Comparison of ENCODE assay signal across 34 cellular contexts in genomic region chr3:13660042-13660874, GRCh38.
"Had no signal": no experiment of that assay in that cellular context is flagged by ENCODE, and none has a peak within 500 bp of the region (broad histone marks: within the 10 kb centered on the region; RNA-seq: fewer than 3 reads in every experiment).

No MANE protein-coding gene starts in this region.

- H3K4me1 Mint-ChIP-seq: activated CD4-positive, alpha-beta T cell treated with anti-CD3 and anti-CD28 coated beads, Interleukin-2, amount 10 ng/mL, durations not matched to agents 24 days and 14 days; endodermal cell had no signal

- H3K27ac ChIP-seq: ascending aorta, brain microvascular endothelial cell, coronary artery, dorsolateral prefrontal cortex, WERI-Rb-1 had no signal

- ATAC-seq: activated CD4-positive, alpha-beta T cell treated with anti-CD3 and anti-CD28 coated beads for 36 hours; activated CD8-positive, alpha-beta memory T cell treated with anti-CD3 and anti-CD28 coated beads, Interleukin-2, amount 10 ng/mL, durations not matched to agents 7 days and 5 days; activated CD8-positive, alpha-beta T cell treated with anti-CD3 and anti-CD28 coated beads, Interleukin-2, amount 10 ng/mL, durations not matched to agents 7 days and 5 days; activated naive CD4-positive, alpha-beta T cell treated with anti-CD3 and anti-CD28 coated beads, Interleukin-2, amount 50 U/mL, for 72 hours; activated T-cell treated with anti-CD3 and anti-CD28 coated beads, Interleukin-2, amount 50 U/mL, for 72 hours; esophagus mucosa; T-cell had no signal

- FAIRE-seq: bronchial epithelial cell, frontal cortex had no signal

- H3K4me3 Mint-ChIP-seq: activated CD4-positive, alpha-beta memory T cell treated with anti-CD3 and anti-CD28 coated beads for 36 hours; activated CD4-positive, alpha-beta T cell treated with anti-CD3 and anti-CD28 coated beads for 36 hours; activated CD4-positive, alpha-beta T cell treated with anti-CD3 and anti-CD28 coated beads, Interleukin-2, amount 10 ng/mL, durations not matched to agents 24 days and 14 days; activated CD8-positive, alpha-beta memory T cell treated with anti-CD3 and anti-CD28 coated beads, Interleukin-2, amount 10 ng/mL, durations not matched to agents 7 days and 5 days; activated CD8-positive, alpha-beta T cell treated with anti-CD3 and anti-CD28 coated beads, Interleukin-2, amount 10 ng/mL, durations not matched to agents 7 days and 5 days; activated naive CD4-positive, alpha-beta T cell treated with anti-CD3 and anti-CD28 coated beads, Interleukin-2, amount 10 ng/mL, durations not matched to agents 7 days and 5 days; activated naive CD8-positive, alpha-beta T cell treated with anti-CD3 and anti-CD28 coated beads, Interleukin-2, amount 10 ng/mL, durations not matched to agents 7 days and 5 days; activated T-cell treated with anti-CD3 and anti-CD28 coated beads, Interleukin-2, amount 50 U/mL, for 24 hours; activated T-cell treated with anti-CD3 and anti-CD28 coated beads, Interleukin-2, amount 50 U/mL, for 72 hours; central memory CD8-positive, alpha-beta T cell; dendritic cell treated with granulocyte-macrophage colony-stimulating factor and Interleukin-4, amounts not matched to agents 40 ng/mL and 50 ng/mL, for 4 days; endodermal cell; T-cell; T-helper 1 cell treated with Interleukin-12 subunit alpha and Interleukin-12 subunit beta and Interleukin-4 antibody, amounts not matched to agents 30 μg/mL and 1 μg/mL, for 36 hours; T-helper 2 cell treated with Interferon-gamma antibody and Interleukin-4, amounts not matched to agents 5 μg/mL and 100 μg/mL, for 36 hours had no signal

- H3K36me3 ChIP-seq: ascending aorta, brain microvascular endothelial cell, WERI-Rb-1 had no signal

- H3K4me1 ChIP-seq: ascending aorta had no signal

- H3K9me3 ChIP-seq: ascending aorta had no signal

- H3K9me3 Mint-ChIP-seq: activated CD4-positive, alpha-beta memory T cell treated with anti-CD3 and anti-CD28 coated beads for 36 hours; activated CD4-positive, alpha-beta T cell treated with anti-CD3 and anti-CD28 coated beads, Interleukin-2, amount 10 ng/mL, durations not matched to agents 24 days and 14 days; activated naive CD4-positive, alpha-beta T cell treated with anti-CD3 and anti-CD28 coated beads, Interleukin-2, amount 50 U/mL, for 72 hours; activated naive CD8-positive, alpha-beta T cell treated with anti-CD3 and anti-CD28 coated beads, Interleukin-2, amount 10 ng/mL, durations not matched to agents 7 days and 5 days; activated T-cell treated with anti-CD3 and anti-CD28 coated beads, Interleukin-2, amount 50 U/mL, for 24 hours; activated T-cell treated with anti-CD3 and anti-CD28 coated beads, Interleukin-2, amount 50 U/mL, for 72 hours; central memory CD8-positive, alpha-beta T cell; dendritic cell treated with granulocyte-macrophage colony-stimulating factor and Interleukin-4, amounts not matched to agents 40 ng/mL and 50 ng/mL, for 4 days; endodermal cell; T-cell; T-helper 1 cell treated with Interleukin-12 subunit alpha and Interleukin-12 subunit beta and Interleukin-4 antibody, amounts not matched to agents 30 μg/mL and 1 μg/mL, for 36 hours; T-helper 2 cell treated with Interferon-gamma antibody and Interleukin-4, amounts not matched to agents 5 μg/mL and 100 μg/mL, for 36 hours had no signal

- H3K27ac Mint-ChIP-seq: activated CD4-positive, alpha-beta memory T cell treated with anti-CD3 and anti-CD28 coated beads for 36 hours; activated CD4-positive, alpha-beta T cell treated with anti-CD3 and anti-CD28 coated beads for 36 hours; activated CD4-positive, alpha-beta T cell treated with anti-CD3 and anti-CD28 coated beads, Interleukin-2, amount 10 ng/mL, durations not matched to agents 24 days and 14 days; activated CD8-positive, alpha-beta memory T cell treated with anti-CD3 and anti-CD28 coated beads, Interleukin-2, amount 10 ng/mL, durations not matched to agents 7 days and 5 days; activated CD8-positive, alpha-beta T cell treated with anti-CD3 and anti-CD28 coated beads, Interleukin-2, amount 10 ng/mL, durations not matched to agents 7 days and 5 days; activated naive CD4-positive, alpha-beta T cell treated with anti-CD3 and anti-CD28 coated beads, Interleukin-2, amount 50 U/mL, for 72 hours; activated naive CD8-positive, alpha-beta T cell treated with anti-CD3 and anti-CD28 coated beads, Interleukin-2, amount 10 ng/mL, durations not matched to agents 7 days and 5 days; activated T-cell treated with anti-CD3 and anti-CD28 coated beads, Interleukin-2, amount 50 U/mL, for 24 hours; activated T-cell treated with anti-CD3 and anti-CD28 coated beads, Interleukin-2, amount 50 U/mL, for 72 hours; dendritic cell treated with granulocyte-macrophage colony-stimulating factor and Interleukin-4, amounts not matched to agents 40 ng/mL and 50 ng/mL, for 4 days; endodermal cell; T-cell; T-helper 1 cell treated with Interleukin-12 subunit alpha and Interleukin-12 subunit beta and Interleukin-4 antibody, amounts not matched to agents 30 μg/mL and 1 μg/mL, for 36 hours; T-helper 2 cell treated with Interferon-gamma antibody and Interleukin-4, amounts not matched to agents 5 μg/mL and 100 μg/mL, for 36 hours had no signal

- H3K4me3 ChIP-seq: ascending aorta, coronary artery, dorsolateral prefrontal cortex had no signal

- H3K36me3 Mint-ChIP-seq: activated CD4-positive, alpha-beta memory T cell treated with anti-CD3 and anti-CD28 coated beads for 36 hours; activated CD8-positive, alpha-beta memory T cell treated with anti-CD3 and anti-CD28 coated beads, Interleukin-2, amount 10 ng/mL, durations not matched to agents 7 days and 5 days; activated naive CD4-positive, alpha-beta T cell treated with anti-CD3 and anti-CD28 coated beads, Interleukin-2, amount 10 ng/mL, durations not matched to agents 7 days and 5 days; activated naive CD4-positive, alpha-beta T cell treated with anti-CD3 and anti-CD28 coated beads, Interleukin-2, amount 50 U/mL, for 72 hours; activated naive CD8-positive, alpha-beta T cell treated with anti-CD3 and anti-CD28 coated beads, Interleukin-2, amount 10 ng/mL, durations not matched to agents 7 days and 5 days; T-cell had no signal

- DNase-seq: activated CD4-positive, alpha-beta memory T cell treated with anti-CD3 and anti-CD28 coated beads for 36 hours; activated CD4-positive, alpha-beta T cell treated with anti-CD3 and anti-CD28 coated beads for 36 hours; activated CD4-positive, alpha-beta T cell treated with anti-CD3 and anti-CD28 coated beads, Interleukin-2, amount 10 ng/mL, durations not matched to agents 24 days and 14 days; activated CD4-positive, CD25-positive, alpha-beta regulatory T cell; activated CD4-positive, CD25-positive, alpha-beta regulatory T cell treated with anti-CD3 and anti-CD28 coated beads, Interleukin-2, amount 50 U/mL, for 72 hours; activated CD8-positive, alpha-beta memory T cell treated with anti-CD3 and anti-CD28 coated beads, Interleukin-2, amount 10 ng/mL, durations not matched to agents 7 days and 5 days; activated CD8-positive, alpha-beta memory T cell treated with anti-CD3 and anti-CD28 coated beads, Interleukin-2, amount 50 U/mL, for 4 hours; activated CD8-positive, alpha-beta T cell treated with anti-CD3 and anti-CD28 coated beads, Interleukin-2, amount 10 ng/mL, durations not matched to agents 7 days and 5 days; activated gamma-delta T cell; activated naive CD4-positive, alpha-beta T cell; activated naive CD4-positive, alpha-beta T cell treated with anti-CD3 and anti-CD28 coated beads, Interleukin-2, amount 10 ng/mL, durations not matched to agents 7 days and 5 days; activated naive CD8-positive, alpha-beta T cell treated with anti-CD3 and anti-CD28 coated beads, Interleukin-2, amount 10 ng/mL, durations not matched to agents 7 days and 5 days; activated T-cell treated with anti-CD3 and anti-CD28 coated beads for 4 hours; activated T-cell treated with anti-CD3 and anti-CD28 coated beads, Interleukin-2, amount 50 U/mL, for 24 hours; activated T-cell treated with anti-CD3 and anti-CD28 coated beads, Interleukin-2, amount 50 U/mL, for 72 hours; brain microvascular endothelial cell; dorsolateral prefrontal cortex; effector memory CD4-positive, alpha-beta T cell; endodermal cell; foreskin fibroblast; head of caudate nucleus; T-cell; T1000; WERI-Rb-1 had no signal

- H3K27me3 ChIP-seq: ascending aorta had no signal
